In genomic region chr2:127305985-127306585, GRCh38 we compare ENCODE assay signal across 2 cellular contexts.
TF ChIP-seq lines count a peak whose summit lies in the region.

No MANE protein-coding gene starts in this region.

TF ChIP-seq in IMR-90, 13 proteins besides CTCF, POLR2A, EP300 and RAD21:
- TF ChIP-seq NFE2L2 (IDR thresholded peaks at IDR 0.05; ENCODE audit: low read depth, low read length) (no peak), BHLHE40 (IDR thresholded peaks at IDR 0.05; ENCODE audit: low read depth, low read length) (no peak), MXI1 (IDR thresholded peaks at IDR 0.05; ENCODE audit: borderline replicate concordance, low read depth, low read length) (no peak), CHD1 (IDR thresholded peaks at IDR 0.05; ENCODE audit: low read depth, low read length) (no peak), RCOR1 (IDR thresholded peaks at IDR 0.05; ENCODE audit: insufficient replicate concordance, low read length) (no peak), FOS (IDR thresholded peaks at IDR 0.05; ENCODE audit: low read depth, low read length) (no peak), MAZ (IDR thresholded peaks at IDR 0.05; ENCODE audit: borderline replicate concordance, low read depth, low read length) (no peak), SMC3 (IDR thresholded peaks at IDR 0.05; ENCODE audit: low read depth, low read length) (no peak), CEBPB (IDR thresholded peaks at IDR 0.05; ENCODE audit: low read depth, low read length) (no peak), USF2 (IDR thresholded peaks at IDR 0.05; ENCODE audit: low read depth, low read length) (no peak), MAFK (IDR thresholded peaks at IDR 0.05; ENCODE audit: low read depth, low read length) (no peak), RFX5 (IDR thresholded peaks at IDR 0.05; ENCODE audit: low read depth, low read length) (no peak), ELK1 (IDR thresholded peaks at IDR 0.05; ENCODE audit: borderline replicate concordance, low read depth, low read length) (no peak)

TF ChIP-seq in GM12878, 131 proteins besides CTCF, POLR2A, EP300 and RAD21:
- TF ChIP-seq ATF7 (IDR thresholded peaks at IDR 0.05; ENCODE audit: low read depth) (peak; percentile 53), ATF2 (IDR thresholded peaks at IDR 0.05; ENCODE audit: low read length) (peak; percentile 61), CREM (IDR thresholded peaks at IDR 0.05; ENCODE audit: low read depth) (no peak)
